ENCODE assay signal across 9 cellular contexts in the genomic region with DNA sequence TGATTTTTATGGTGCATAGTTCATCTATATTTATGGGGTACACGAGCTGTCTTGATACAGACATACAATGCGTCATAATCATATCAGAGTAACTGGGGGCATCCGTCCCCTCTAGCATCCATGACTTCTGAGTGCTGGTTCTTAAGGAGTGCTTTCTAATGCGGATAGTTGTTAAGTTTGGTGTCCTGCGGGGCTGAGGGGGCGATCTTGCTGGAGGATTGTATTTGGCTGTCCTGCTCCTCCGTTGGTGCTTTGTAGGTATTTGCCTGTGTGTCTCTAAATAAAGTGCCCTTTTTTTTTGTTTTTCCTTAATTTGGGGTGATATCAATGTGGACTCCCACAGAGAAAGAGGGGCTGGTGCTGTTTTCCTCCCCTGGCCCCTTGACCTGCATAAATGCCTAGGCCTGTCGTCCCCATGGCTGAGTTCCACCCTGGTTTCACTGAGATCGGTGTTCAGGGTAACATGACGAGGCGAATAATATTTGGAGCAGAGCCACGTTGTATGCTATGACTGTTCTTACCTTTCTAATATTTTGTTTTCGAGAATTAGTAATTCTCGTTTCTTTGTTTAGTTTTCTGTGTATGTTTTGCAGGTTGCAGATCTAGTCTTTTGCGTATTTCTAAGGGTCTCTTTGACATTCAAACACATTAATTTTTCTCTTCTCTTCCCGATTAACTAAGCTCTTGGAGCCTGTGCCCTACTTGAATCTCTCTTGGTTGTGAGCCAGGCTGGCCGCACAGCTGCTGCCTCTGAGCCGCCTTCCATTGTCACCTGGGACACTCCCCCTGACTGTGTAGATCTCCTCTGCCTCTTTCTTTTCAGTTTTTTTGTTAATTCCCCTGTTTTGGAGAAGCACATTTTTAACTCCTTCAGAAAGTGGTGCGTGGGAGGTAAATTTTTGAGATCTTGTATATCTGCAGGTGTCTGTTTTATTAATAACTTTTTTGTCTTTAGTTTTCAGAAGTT.
A peak's percentile ranks its signal among the peaks of the same experiment; 100 is the strongest.
DNase-seq lines count a peak whose midpoint lies in the region.
"Had no signal": no experiment of that assay in that cellular context is flagged by ENCODE, and none has a peak within 500 bp of the region (broad histone marks: within the 10 kb centered on the region; RNA-seq: fewer than 3 reads in every experiment).

No MANE protein-coding gene starts in this region.

- DNase-seq in NCI-H2081 (lab: John Stamatoyannopoulos, UW) (peak; percentile 32 to 54), NCI-H2081 treated with DMSO at 0.1 percent for 48 hours (lab: John Stamatoyannopoulos, UW) (no peak), NCI-H2171 (lab: John Stamatoyannopoulos, UW) (peak; percentile 25), dermis blood vessel endothelial cell (peak; percentile 45), GM23248 (no peak), SW480 (ENCODE audit: low spot score) (no peak), occipital lobe (lab: John Stamatoyannopoulos, UW) (no peak)

- WGBS in GM23248 (ENCODE audit: low coverage in 1 of 2, low lambda C conversion rate in 2 of 2, missing lambda C conversion rate in 2 of 2), 2 experiments = 86 to 89% methylated on average over 19 of the region's 19 CpGs

- H3F3A ChIP-seq in GM23248 (ENCODE audit: insufficient read depth) = peaks cover 22% of the 10 kb centered on the region

- no peak overlapping the region for H3K4me3 ChIP-seq in subcutaneous abdominal adipose tissue (ENCODE audit: low read depth in 1 of 5, low read length in 5 of 5)
- H3K4me3 ChIP-seq in GM23248 = no peak overlapping the region
- H3K4me3 ChIP-seq: skin epidermis had no signal

- H3K9me3 ChIP-seq in subcutaneous abdominal adipose tissue (ENCODE audit: control insufficient read depth in 5 of 5, low read length in 5 of 5) (no peaks in the 10 kb centered on the region), GM23248 (ENCODE audit: low read depth) (no peaks in the 10 kb centered on the region)

- H3K9ac ChIP-seq in subcutaneous abdominal adipose tissue (ENCODE audit: low read length in 5 of 5) (peak overlapping the region in 1 of 5 donors; percentile 56), GM23248 (no peak overlapping the region)

- peaks cover 4 to 98% (median 91%) of the 10 kb centered on the region in 5 donors for H3K4me1 ChIP-seq in subcutaneous abdominal adipose tissue (ENCODE audit: control insufficient read depth in 5 of 5, insufficient read depth in 5 of 5, low read length in 5 of 5)
- peaks cover 47% of the 10 kb centered on the region for H3K4me1 ChIP-seq in GM23248 (ENCODE audit: insufficient read depth)

- no peak overlapping the region for H3K4me2 ChIP-seq in GM23248 (ENCODE audit: unreplicated experiment)

- no peaks in the 10 kb centered on the region for H3K9me2 ChIP-seq in GM23248 (ENCODE audit: insufficient read depth)

- H3K27me3 ChIP-seq in subcutaneous abdominal adipose tissue (ENCODE audit: control insufficient read depth in 5 of 5, insufficient read depth in 4 of 5, low read length in 5 of 5) = no peaks in the 10 kb centered on the region
- H3K27me3 ChIP-seq in GM23248 (replicated peaks; ENCODE audit: insufficient read depth) = no peaks in the 10 kb centered on the region

- in situ Hi-C loops in GM23248 (cut with MboI) = loop anchor here (25.0 kb wide), 1 partner anchor 278 kb away; no protein-coding TSS in a partner anchor

- H3K36me3 ChIP-seq in subcutaneous abdominal adipose tissue (ENCODE audit: control insufficient read depth in 5 of 5, insufficient read depth in 5 of 5, low read length in 5 of 5) (peaks cover 0 to 13% (median 3%) of the 10 kb centered on the region in 5 donors), GM23248 (ENCODE audit: low read depth) (no peaks in the 10 kb centered on the region)

- H3K27ac ChIP-seq in subcutaneous abdominal adipose tissue (ENCODE audit: low read depth, low read length) = peak overlapping the region; percentile 52
- no peak overlapping the region for H3K27ac ChIP-seq in GM23248

- H2AFZ ChIP-seq in GM23248 = no peak overlapping the region

- H4K20me1 ChIP-seq in GM23248 (ENCODE audit: insufficient read depth) = no peaks in the 10 kb centered on the region

- H3K79me2 ChIP-seq in GM23248 (ENCODE audit: insufficient read depth) = peaks cover 94% of the 10 kb centered on the region

Comparison
In these comparisons a context has a peak if more than half of its experiments do, and no peak if none do; other contexts are left out.
1. DNase-seq: peak in NCI-H2081 (2 of 2), NCI-H2171 (single experiment) and dermis blood vessel endothelial cell (single experiment); none in NCI-H2081 treated with DMSO at 0.1 percent for 48 hours (single experiment), GM23248 (single experiment), SW480 (single experiment) and occipital lobe (single experiment).